In genomic region chr17:39603304-39604016, GRCh38 we compare ENCODE assay signal across 23 cellular contexts. TPM values are rescaled to one million over a fixed set of nuclear protein-coding genes. Genes with fewer than 3 reads are reported as not detected.
DNase-seq lines count a peak whose midpoint lies in the region; ATAC-seq and TF ChIP-seq lines count a peak whose summit lies in the region.
"Had no signal": no experiment of that assay in that cellular context is flagged by ENCODE, and none has a peak within 500 bp of the region (broad histone marks: within the 10 kb centered on the region; RNA-seq: fewer than 3 reads in every experiment).

No MANE protein-coding gene starts in this region.

- H3K27ac ChIP-seq in Karpas-422 (ENCODE audit: low read length) (no peak overlapping the region), endodermal cell (ENCODE audit: low read depth, low read length) (no peak overlapping the region), esophagus squamous epithelium (no peak overlapping the region)
- H3K27ac ChIP-seq: 22Rv1, lower lobe of right lung, VCaP had no signal

- H3K36me3 ChIP-seq in Karpas-422 (ENCODE audit: insufficient read depth, low read length), result no peaks in the 10 kb centered on the region
- H3K36me3 ChIP-seq in endodermal cell (ENCODE audit: control insufficient read depth, insufficient read depth, low read length), result no peaks in the 10 kb centered on the region
- no peaks in the 10 kb centered on the region for H3K36me3 ChIP-seq in mucosa of descending colon (ENCODE audit: low read depth)
- H3K36me3 ChIP-seq in esophagus squamous epithelium, result no peaks in the 10 kb centered on the region
- H3K36me3 ChIP-seq: BE2C, lower lobe of right lung had no signal

- ATAC-seq in stimulated activated memory B cell treated with anti-CD40 and anti-IgM and Interleukin-4, amounts not matched to agents 10 μg/mL and 1 μg/mL and 100 μg/mL, for 72 hours, result no peak
- ATAC-seq in mucosa of descending colon, result no peak
- ATAC-seq: lower lobe of right lung, T-cell had no signal

- intact Hi-C loops in mucosa of descending colon (cut with DNase I, micrococcal nuclease), result no loop called here
- intact Hi-C loops in esophagus squamous epithelium (cut with DNase I), result no loop called here

- H3K4me3 ChIP-seq in Karpas-422 (ENCODE audit: low read length) (peak overlapping the region; percentile 76), endodermal cell (ENCODE audit: low read length) (no peak overlapping the region), mucosa of descending colon (no peak overlapping the region), esophagus squamous epithelium (no peak overlapping the region)
- H3K4me3 ChIP-seq: lower lobe of right lung had no signal

- H3K9me2 ChIP-seq in Karpas-422 (replicated peaks; ENCODE audit: insufficient read depth, low read length), result no peaks in the 10 kb centered on the region

- peaks cover 6% of the 10 kb centered on the region for H3K4me1 Mint-ChIP-seq in T-helper 1 cell treated with Interleukin-12 subunit alpha and Interleukin-12 subunit beta and Interleukin-4 antibody, amounts not matched to agents 30 μg/mL and 1 μg/mL, for 36 hours (ENCODE audit: low read depth)
- peaks cover 5% of the 10 kb centered on the region for H3K4me1 Mint-ChIP-seq in endodermal cell
- H3K4me1 Mint-ChIP-seq in stimulated activated memory B cell treated with anti-CD40 and anti-IgM and Interleukin-4, amounts not matched to agents 10 μg/mL and 1 μg/mL and 100 μg/mL, for 72 hours, result peaks cover 62% of the 10 kb centered on the region

- DNase-seq in T-helper 1 cell (no peak), Karpas-422 (peak; percentile 76), endodermal cell (peak; percentile 50), mucosa of descending colon (no peak), NCI-H524 (lab: John Stamatoyannopoulos, UW) (no peak), esophagus squamous epithelium (lab: John Stamatoyannopoulos, UW) (no peak)
- DNase-seq: activated naive CD8-positive, alpha-beta T cell treated with anti-CD3 and anti-CD28 coated beads for 36 hours; BE2C; dermis blood vessel endothelial cell; GDM1; lower lobe of right lung; NCI-H2081; NCI-H446 treated with DMSO at 0.1 percent for 48 hours; SHP77 treated with DMSO at 0.1 percent for 48 hours; T-cell had no signal

- no peaks in the 10 kb centered on the region for H3K9me3 Mint-ChIP-seq in T-helper 1 cell treated with Interleukin-12 subunit alpha and Interleukin-12 subunit beta and Interleukin-4 antibody, amounts not matched to agents 30 μg/mL and 1 μg/mL, for 36 hours
- H3K9me3 Mint-ChIP-seq in endodermal cell, result no peaks in the 10 kb centered on the region
- H3K9me3 Mint-ChIP-seq in stimulated activated memory B cell treated with anti-CD40 and anti-IgM and Interleukin-4, amounts not matched to agents 10 μg/mL and 1 μg/mL and 100 μg/mL, for 72 hours, result no peaks in the 10 kb centered on the region
- H3K9me3 Mint-ChIP-seq: activated naive CD8-positive, alpha-beta T cell treated with anti-CD3 and anti-CD28 coated beads for 36 hours; activated T-helper 1 cell treated with anti-CD3 and anti-CD28 coated beads, Interleukin-12 subunit alpha, Interleukin-12 subunit beta, Interleukin-2, Interleukin-4 antibody, amounts not matched to agents 30 ng/mL and 10 ng/mL and 1 ng/mL, durations not matched to agents 14 hours and 24 hours and 36 hours; T-cell had no signal

- H3K36me3 Mint-ChIP-seq in T-helper 1 cell treated with Interleukin-12 subunit alpha and Interleukin-12 subunit beta and Interleukin-4 antibody, amounts not matched to agents 30 μg/mL and 1 μg/mL, for 36 hours (ENCODE audit: low read depth), result no peaks in the 10 kb centered on the region
- no peaks in the 10 kb centered on the region for H3K36me3 Mint-ChIP-seq in endodermal cell (ENCODE audit: low read depth)
- H3K36me3 Mint-ChIP-seq in stimulated activated memory B cell treated with anti-CD40 and anti-IgM and Interleukin-4, amounts not matched to agents 10 μg/mL and 1 μg/mL and 100 μg/mL, for 72 hours, result no peaks in the 10 kb centered on the region
- H3K36me3 Mint-ChIP-seq: activated naive CD8-positive, alpha-beta T cell treated with anti-CD3 and anti-CD28 coated beads for 36 hours; T-cell had no signal

- H3K4me3 Mint-ChIP-seq in T-helper 1 cell treated with Interleukin-12 subunit alpha and Interleukin-12 subunit beta and Interleukin-4 antibody, amounts not matched to agents 30 μg/mL and 1 μg/mL, for 36 hours, result no peak overlapping the region
- no peak overlapping the region for H3K4me3 Mint-ChIP-seq in endodermal cell
- H3K4me3 Mint-ChIP-seq in stimulated activated memory B cell treated with anti-CD40 and anti-IgM and Interleukin-4, amounts not matched to agents 10 μg/mL and 1 μg/mL and 100 μg/mL, for 72 hours, result peak overlapping the region; percentile 16
- H3K4me3 Mint-ChIP-seq: activated naive CD8-positive, alpha-beta T cell treated with anti-CD3 and anti-CD28 coated beads for 36 hours; activated T-helper 1 cell treated with anti-CD3 and anti-CD28 coated beads, Interleukin-12 subunit alpha, Interleukin-12 subunit beta, Interleukin-2, Interleukin-4 antibody, amounts not matched to agents 30 ng/mL and 10 ng/mL and 1 ng/mL, durations not matched to agents 14 hours and 24 hours and 36 hours had no signal

- H3K4me1 ChIP-seq in Karpas-422 (ENCODE audit: low read length), result peaks cover 36% of the 10 kb centered on the region
- no peaks in the 10 kb centered on the region for H3K4me1 ChIP-seq in endodermal cell (ENCODE audit: control insufficient read depth, insufficient read depth, low read length)
- peaks cover 29% of the 10 kb centered on the region for H3K4me1 ChIP-seq in mucosa of descending colon (ENCODE audit: low read depth)
- peaks cover 42 to 72% (median 46%) of the 10 kb centered on the region in 3 donors for H3K4me1 ChIP-seq in esophagus squamous epithelium

- peaks cover 5% of the 10 kb centered on the region; the same call in 1 of the 2 replicates for H4K20me1 ChIP-seq in Karpas-422 (ENCODE audit: insufficient read depth, low read depth, low read length)

- WGBS in endodermal cell (ENCODE audit: insufficient coverage in 1 of 2, insufficient read length in 1 of 2), 2 experiments, result 3 to 5% methylated on average over 10 to 14 of the region's 14 CpGs
- WGBS in esophagus squamous epithelium, 2 donors, result 5 to 8% methylated on average over 14 of the region's 14 CpGs

- peak overlapping the region; percentile 14 for H3K27ac Mint-ChIP-seq in T-helper 1 cell treated with Interleukin-12 subunit alpha and Interleukin-12 subunit beta and Interleukin-4 antibody, amounts not matched to agents 30 μg/mL and 1 μg/mL, for 36 hours
- no peak overlapping the region for H3K27ac Mint-ChIP-seq in endodermal cell
- H3K27ac Mint-ChIP-seq in stimulated activated memory B cell treated with anti-CD40 and anti-IgM and Interleukin-4, amounts not matched to agents 10 μg/mL and 1 μg/mL and 100 μg/mL, for 72 hours, result no peak overlapping the region
- H3K27ac Mint-ChIP-seq: activated naive CD8-positive, alpha-beta T cell treated with anti-CD3 and anti-CD28 coated beads for 36 hours; activated T-helper 1 cell treated with anti-CD3 and anti-CD28 coated beads, Interleukin-12 subunit alpha, Interleukin-12 subunit beta, Interleukin-2, Interleukin-4 antibody, amounts not matched to agents 30 ng/mL and 10 ng/mL and 1 ng/mL, durations not matched to agents 14 hours and 24 hours and 36 hours; T-cell had no signal

- no peak for TF ChIP-seq POLR2A in esophagus squamous epithelium (IDR thresholded peaks at IDR 0.05)

- H3K9ac ChIP-seq in Karpas-422 (ENCODE audit: low read length) (peak overlapping the region; percentile 80), endodermal cell (ENCODE audit: extremely low read depth, low read length, poor library complexity, severe bottlenecking) (no peak overlapping the region)

- peak overlapping the region; percentile 56 for H2AFZ ChIP-seq in Karpas-422 (ENCODE audit: low read length)

- H3K27me3 Mint-ChIP-seq in T-helper 1 cell treated with Interleukin-12 subunit alpha and Interleukin-12 subunit beta and Interleukin-4 antibody, amounts not matched to agents 30 μg/mL and 1 μg/mL, for 36 hours (ENCODE audit: low read depth), result peaks cover 86% of the 10 kb centered on the region
- peaks cover 97% of the 10 kb centered on the region for H3K27me3 Mint-ChIP-seq in endodermal cell (ENCODE audit: insufficient read depth)
- peaks cover 95% of the 10 kb centered on the region for H3K27me3 Mint-ChIP-seq in stimulated activated memory B cell treated with anti-CD40 and anti-IgM and Interleukin-4, amounts not matched to agents 10 μg/mL and 1 μg/mL and 100 μg/mL, for 72 hours

- H3K9me3 ChIP-seq in Karpas-422 (ENCODE audit: low read length) (no peaks in the 10 kb centered on the region), endodermal cell (ENCODE audit: control insufficient read depth, low read length) (no peaks in the 10 kb centered on the region), mucosa of descending colon (no peaks in the 10 kb centered on the region), esophagus squamous epithelium (no peaks in the 10 kb centered on the region)
- H3K9me3 ChIP-seq: BE2C, lower lobe of right lung had no signal

- no peak for TF ChIP-seq CTCF in endodermal cell (conservative IDR thresholded peaks at IDR 0.05)
- TF ChIP-seq CTCF in mucosa of descending colon (IDR thresholded peaks at IDR 0.05), result no peak
- TF ChIP-seq CTCF in esophagus squamous epithelium (IDR thresholded peaks at IDR 0.05), result no peak

- H3K27me3 ChIP-seq in Karpas-422 (ENCODE audit: low read length) (no peaks in the 10 kb centered on the region), endodermal cell (ENCODE audit: control insufficient read depth, insufficient read depth, low read length, poor library complexity, severe bottlenecking) (peaks cover 100% of the 10 kb centered on the region), esophagus squamous epithelium (peaks cover 56 to 100% (median 77%) of the 10 kb centered on the region in 4 donors)

- H3K79me2 ChIP-seq in Karpas-422 (ENCODE audit: low read length), result no peaks in the 10 kb centered on the region

- peak overlapping the region; percentile 97 for H3K4me2 ChIP-seq in Karpas-422 (ENCODE audit: low read depth, low read length, poor library complexity, severe bottlenecking)

RNA-seq across cellular contexts. Expression of gene NEUROD2, which starts 4.3 kb away (rescaled TPM):
- total RNA-seq in Karpas-422 (2014; rRNA removed; shearing (Covaris generic); ENCODE audit: low replicate concordance), result not detected in 2 replicates
- total RNA-seq in endodermal cell (not detected), mucosa of descending colon (under 1 TPM in 1 of 3 donors, not detected in 2; 0.05 TPM), esophagus squamous epithelium (not detected)
- polyA plus RNA-seq in endodermal cell (2013, experiment 1 of 2), result not detected
- not detected for polyA plus RNA-seq in endodermal cell (2013, experiment 2 of 2)
- total RNA-seq: activated naive CD8-positive, alpha-beta T cell treated with anti-CD3 and anti-CD28 coated beads for 36 hours; activated T-helper 1 cell treated with anti-CD3 and anti-CD28 coated beads, Interleukin-12 subunit alpha, Interleukin-12 subunit beta, Interleukin-2, Interleukin-4 antibody, amounts not matched to agents 30 ng/mL and 10 ng/mL and 1 ng/mL, durations not matched to agents 14 hours and 24 hours and 36 hours; dermis blood vessel endothelial cell; epithelial cell of proximal tubule; glomerular endothelial cell; lower lobe of right lung; posterior vena cava; T-cell had no signal

RNA-seq across cellular contexts. Expression of gene PPP1R1B, which starts 23.3 kb away (rescaled TPM):
- total RNA-seq in Karpas-422 (2014; rRNA removed; shearing (Covaris generic); ENCODE audit: low replicate concordance), result not detected in 2 replicates
- total RNA-seq in endodermal cell (1 to 10 TPM; 1.0 to 2.1 TPM), mucosa of descending colon (100 to 1,000 TPM; 108 to 362 (median 356) TPM), esophagus squamous epithelium (1 to 10 TPM in 2 of 4 donors, under 1 TPM in 2; 0.23 to 4.8 (median 2.4) TPM)
- 0.46 TPM for polyA plus RNA-seq in endodermal cell (2013, experiment 1 of 2)
- not detected for polyA plus RNA-seq in endodermal cell (2013, experiment 2 of 2)
- total RNA-seq: activated naive CD8-positive, alpha-beta T cell treated with anti-CD3 and anti-CD28 coated beads for 36 hours; activated T-helper 1 cell treated with anti-CD3 and anti-CD28 coated beads, Interleukin-12 subunit alpha, Interleukin-12 subunit beta, Interleukin-2, Interleukin-4 antibody, amounts not matched to agents 30 ng/mL and 10 ng/mL and 1 ng/mL, durations not matched to agents 14 hours and 24 hours and 36 hours; dermis blood vessel endothelial cell; epithelial cell of proximal tubule; glomerular endothelial cell had no signal

RNA-seq across cellular contexts. Expression of gene STARD3, which starts 33.5 kb away (rescaled TPM):
- total RNA-seq in Karpas-422 (2014; rRNA removed; shearing (Covaris generic); ENCODE audit: low replicate concordance), result 42.9 and 43.5 TPM in 2 replicates
- total RNA-seq in endodermal cell, result 10 to 100 TPM; 60.3 to 60.5 TPM
- 52.0 TPM for polyA plus RNA-seq in endodermal cell (2013, experiment 1 of 2)
- 54.0 TPM for polyA plus RNA-seq in endodermal cell (2013, experiment 2 of 2)
- 10 to 100 TPM; 36.1 to 58.8 (median 57.6) TPM for total RNA-seq in mucosa of descending colon
- 10 to 100 TPM; 27.3 to 46.7 (median 33.4) TPM for total RNA-seq in esophagus squamous epithelium

Comparison
In these comparisons a context has a peak if more than half of its experiments do, and no peak if none do; other contexts are left out.
1. DNase-seq: peak in Karpas-422 (single experiment) and endodermal cell (single experiment); none in T-helper 1 cell (0 of 5), mucosa of descending colon (0 of 3), NCI-H524 (0 of 2) and esophagus squamous epithelium (single experiment).
2. RNA of gene PPP1R1B, which starts 23.3 kb away (total RNA-seq): 108 to 362 TPM in mucosa of descending colon; 0.23 to 4.8 TPM in esophagus squamous epithelium, 1.0 to 2.1 TPM in endodermal cell and not detected in Karpas-422; every median in the first group is over 10 times any median in the second.